ENCODE assay signal across 11 cellular contexts in the genomic region with DNA sequence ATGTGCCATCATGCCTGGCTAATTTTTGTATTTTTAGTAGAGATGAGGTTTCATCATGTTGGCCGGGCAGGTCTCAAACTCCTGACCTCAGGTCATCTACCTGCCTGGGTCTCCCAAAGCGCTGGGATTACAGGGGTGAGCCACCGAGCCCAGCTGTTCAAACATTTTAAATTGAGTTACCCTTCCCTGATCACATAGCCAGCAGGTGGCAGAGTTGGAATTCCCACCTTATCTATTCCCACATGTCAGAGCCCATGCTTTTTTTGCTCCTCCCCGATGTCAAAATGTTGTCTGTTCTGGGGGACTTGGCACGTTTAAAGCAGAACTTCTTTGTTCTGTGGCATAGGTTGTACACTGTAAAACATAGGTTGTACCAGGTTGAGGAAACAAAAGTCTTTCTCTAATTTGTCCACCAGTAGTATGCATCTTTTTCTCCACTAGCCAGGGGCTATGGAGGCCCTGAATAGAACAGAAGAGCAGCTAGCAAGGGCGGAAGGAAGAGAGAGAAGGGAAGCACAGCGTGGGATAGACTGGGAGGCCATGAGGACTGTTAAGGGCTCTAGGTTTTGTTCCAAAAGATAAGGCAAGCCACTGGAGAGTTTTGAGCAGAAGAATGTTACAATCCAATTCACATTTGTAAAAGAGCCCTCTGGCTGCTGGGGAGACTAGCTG. TPM values are rescaled to one million over a fixed set of nuclear protein-coding genes. Genes with fewer than 3 reads are reported as not detected.
DNase-seq lines count a peak whose midpoint lies in the region; ATAC-seq and TF ChIP-seq lines count a peak whose summit lies in the region.
"Had no signal": no experiment of that assay in that cellular context is flagged by ENCODE, and none has a peak within 500 bp of the region (broad histone marks: within the 10 kb centered on the region; RNA-seq: fewer than 3 reads in every experiment).

No MANE protein-coding gene starts in this region.

- H3K4me3 ChIP-seq in fibroblast of villous mesenchyme (ENCODE audit: low read depth, low read length), result no peak overlapping the region
- H3K4me3 ChIP-seq: MG63, SJSA1 had no signal

- TF ChIP-seq CTCF in RWPE1 (conservative IDR thresholded peaks at IDR 0.05; ENCODE audit: low read depth) (no peak), fibroblast of villous mesenchyme (IDR thresholded peaks at IDR 0.05; ENCODE audit: insufficient read depth, low read depth, low read length) (peak; percentile 38), progenitor cell of endocrine pancreas (IDR thresholded peaks at IDR 0.05; ENCODE audit: unreplicated experiment) (peak; percentile 34)

- H3K4me3 Mint-ChIP-seq in progenitor cell of endocrine pancreas (ENCODE audit: low read depth), result no peak overlapping the region
- H3K4me3 Mint-ChIP-seq: stimulated activated memory B cell treated with anti-CD40 and anti-IgM and Interleukin-4, amounts not matched to agents 10 μg/mL and 1 μg/mL and 100 μg/mL, for 72 hours had no signal

- H3K27me3 Mint-ChIP-seq in progenitor cell of endocrine pancreas, result peaks cover 28% of the 10 kb centered on the region

- H3K27ac Mint-ChIP-seq in progenitor cell of endocrine pancreas, result no peak overlapping the region
- H3K27ac Mint-ChIP-seq: stimulated activated memory B cell treated with anti-CD40 and anti-IgM and Interleukin-4, amounts not matched to agents 10 μg/mL and 1 μg/mL and 100 μg/mL, for 72 hours had no signal

- POLR2A ChIA-PET in RWPE1 (lab: Yijun Ruan, JAX; ENCODE audit: low non-redundant PET), result interaction anchor here (0.7 kb wide), 1 partner anchor 41 kb away, joined by 3 read pairs; no protein-coding TSS in a partner anchor

- H3K9me3 Mint-ChIP-seq in progenitor cell of endocrine pancreas (ENCODE audit: low read depth), result peaks cover 7% of the 10 kb centered on the region

- H3K27ac ChIP-seq in RWPE1, result no peak overlapping the region
- H3K27ac ChIP-seq: SJSA1 had no signal

- TF ChIP-seq POLR2A in erythroblast (IDR thresholded peaks at IDR 0.05; ENCODE audit: low read length), result no peak

- no peak for ATAC-seq in HG03565 (IDR thresholded peaks at IDR 0.05; ENCODE audit: unreplicated experiment)
- ATAC-seq: stimulated activated memory B cell treated with anti-CD40 and anti-IgM and Interleukin-4, amounts not matched to agents 10 μg/mL and 1 μg/mL and 100 μg/mL, for 72 hours had no signal

- peak; percentile 2 for DNase-seq in NCI-H1092 treated with DMSO at 0.1 percent for 48 hours (lab: John Stamatoyannopoulos, UW)
- no peak for DNase-seq in NCI-H1092 (lab: John Stamatoyannopoulos, UW)
- peak; percentile 70 for DNase-seq in RWPE1 (ENCODE audit: low spot score)
- peak; percentile 36 for DNase-seq in fibroblast of villous mesenchyme (ENCODE audit: low read depth)
- DNase-seq in progenitor cell of endocrine pancreas (ENCODE audit: low spot score, unreplicated experiment), result no peak
- no peak for DNase-seq in activated effector memory CD4-positive, alpha-beta T cell treated with Interleukin-2 at 50 U/mL for 16 hours
- no peak for DNase-seq in erythroblast (lab: John Stamatoyannopoulos, UW)
- DNase-seq: MG63 had no signal

- H3K4me1 Mint-ChIP-seq in progenitor cell of endocrine pancreas (ENCODE audit: low read depth), result peaks cover 5% of the 10 kb centered on the region
- H3K4me1 Mint-ChIP-seq: stimulated activated memory B cell treated with anti-CD40 and anti-IgM and Interleukin-4, amounts not matched to agents 10 μg/mL and 1 μg/mL and 100 μg/mL, for 72 hours had no signal

- CTCF ChIA-PET in RWPE1 (lab: Yijun Ruan, JAX), result interaction anchor here (0.6 to 5.2 kb wide), 14 partner anchors 11 to 108 kb away, joined by 3 to 73 read pairs (median 4); no protein-coding TSS in a partner anchor

- H3K36me3 Mint-ChIP-seq in progenitor cell of endocrine pancreas (ENCODE audit: insufficient read depth), result no peaks in the 10 kb centered on the region
- H3K36me3 Mint-ChIP-seq: stimulated activated memory B cell treated with anti-CD40 and anti-IgM and Interleukin-4, amounts not matched to agents 10 μg/mL and 1 μg/mL and 100 μg/mL, for 72 hours had no signal

RNA-seq across cellular contexts. Expression of gene LBP, which starts 7.3 kb away (rescaled TPM):
- total RNA-seq in fibroblast of villous mesenchyme (not detected in 2 replicates), progenitor cell of endocrine pancreas (not detected in 2 replicates)
- total RNA-seq: SJSA1 had no signal

RNA-seq across cellular contexts. Expression of gene BPI, which starts 35.0 kb away (rescaled TPM):
- not detected in 2 replicates for total RNA-seq in fibroblast of villous mesenchyme
- total RNA-seq in progenitor cell of endocrine pancreas, result not detected in 2 replicates

Comparison
In these comparisons a context has a peak if more than half of its experiments do, and no peak if none do; other contexts are left out.
1. DNase-seq: peak in NCI-H1092 treated with DMSO at 0.1 percent for 48 hours (single experiment), RWPE1 (single experiment) and fibroblast of villous mesenchyme (single experiment); none in NCI-H1092 (single experiment), progenitor cell of endocrine pancreas (single experiment), activated effector memory CD4-positive, alpha-beta T cell treated with Interleukin-2 at 50 U/mL for 16 hours (single experiment) and erythroblast (0 of 2).